In the genomic region with DNA sequence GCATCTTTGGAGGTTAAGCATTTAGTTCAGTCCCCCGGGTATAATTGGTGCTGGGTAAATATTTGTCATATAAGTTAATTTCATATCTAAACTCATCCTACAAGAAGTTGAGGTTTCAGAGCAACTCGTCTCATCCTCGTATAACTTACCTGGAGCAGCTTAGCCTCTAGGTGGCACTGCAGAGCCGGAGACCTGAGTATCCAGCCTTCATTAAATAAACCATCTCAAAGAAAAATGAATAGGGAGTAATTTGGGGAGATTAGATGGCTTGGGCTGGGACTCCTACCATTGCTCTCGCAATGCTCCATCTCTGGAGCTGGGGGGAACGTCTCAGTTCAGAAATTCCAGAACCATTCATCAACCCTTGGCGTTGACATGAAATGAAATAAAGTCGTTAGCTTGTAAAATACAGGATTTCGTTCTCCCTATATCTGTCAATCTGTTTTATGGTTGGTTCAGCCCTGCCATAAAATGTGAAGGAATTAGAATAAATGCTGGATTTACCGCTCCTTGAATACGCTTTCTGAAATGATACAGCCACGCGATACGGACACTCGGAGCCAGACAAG, we compare ENCODE assay signal across 8 cellular contexts.
DNase-seq lines count a peak whose midpoint lies in the region; ATAC-seq, FAIRE-seq and TF ChIP-seq lines count a peak whose summit lies in the region.

No MANE protein-coding gene starts in this region.

- H2AFZ ChIP-seq in K562 (ENCODE audit: low read depth, low read length) = no peak overlapping the region
- H2AFZ ChIP-seq in neural cell (ENCODE audit: low read depth, low read length) = no peak overlapping the region

- WGBS in K562 (ENCODE audit: insufficient coverage, low coverage, missing lambda C conversion rate) = 12% methylated on average over 15 of the region's 15 CpGs

- TF ChIP-seq POLR2A in K562 (conservative IDR thresholded peaks at IDR 0.05) = no peak

- no peaks in the 10 kb centered on the region for H3F3A ChIP-seq in neural cell (ENCODE audit: insufficient read depth, low read length, poor library complexity, severe bottlenecking)

- no peaks in the 10 kb centered on the region for H3K4me1 ChIP-seq in K562 (replicated peaks in 1 of 2; ENCODE audit: control insufficient read depth in 2 of 2, insufficient read depth in 2 of 2, low read length in 2 of 2)
- no peaks in the 10 kb centered on the region for H3K4me1 ChIP-seq in effector memory CD4-positive, alpha-beta T cell (ENCODE audit: control insufficient read depth, insufficient read depth, low read length, poor library complexity, severe bottlenecking)

- TF ChIP-seq CTCF in AG09319 (IDR thresholded peaks at IDR 0.05; ENCODE audit: low read depth, low read length) (peak; percentile 29), GM12874 (IDR thresholded peaks at IDR 0.05; ENCODE audit: insufficient read depth, low read depth, low read length) (peak; percentile 53; the same call in 1 of the 2 replicates), K562 (IDR thresholded peaks at IDR 0.05 in 2 of 3, conservative IDR thresholded peaks at IDR 0.05 in 1 of 3; ENCODE audit: insufficient read depth in 2 of 3, low read depth in 1 of 3, low read length in 3 of 3) (peak; percentile 57 to 75 (median 64)), neural cell (IDR thresholded peaks at IDR 0.05; ENCODE audit: poor library complexity, severe bottlenecking) (peak; percentile 69)

- BruUV-seq in K562 (replicated peaks; lab: Mats Ljungman, UMichigan) = no TSS peak

- TF ChIP-seq EP300 in K562 (IDR thresholded peaks at IDR 0.05; ENCODE audit: low read length) = no peak
- no peak for TF ChIP-seq EP300 in neural cell (conservative IDR thresholded peaks at IDR 0.05; ENCODE audit: poor library complexity, severe bottlenecking)

- POLR2A ChIA-PET in K562 (lab: Yijun Ruan, JAX) = no interaction called here

- H3K4me3 ChIP-seq in K562 = no peak overlapping the region
- H3K4me3 ChIP-seq in neural cell (ENCODE audit: low read length) = no peak overlapping the region
- no peak overlapping the region for H3K4me3 ChIP-seq in effector memory CD4-positive, alpha-beta T cell (ENCODE audit: insufficient read depth, low read depth, low read length, poor library complexity, severe bottlenecking)

- no peak overlapping the region for H3K9ac ChIP-seq in K562 (ENCODE audit: insufficient read depth in 1 of 2, low read depth in 2 of 2, low read length in 2 of 2)
- no peak overlapping the region for H3K9ac ChIP-seq in neural cell (ENCODE audit: low read length)

- H4K20me1 ChIP-seq in K562 (replicated peaks; ENCODE audit: control insufficient read depth, insufficient read depth, low read length) (no peaks in the 10 kb centered on the region), neural cell (ENCODE audit: insufficient read depth) (no peaks in the 10 kb centered on the region)

- TF ChIP-seq RAD21 in K562 (CRISPR knock-in tag; conservative IDR thresholded peaks at IDR 0.05 in 1 of 2, IDR thresholded peaks at IDR 0.05 in 1 of 2) = peak in 1 of 2 experiments; percentile 30; a peak in 1 of 4 replicates
- TF ChIP-seq RAD21 in neural cell (conservative IDR thresholded peaks at IDR 0.05) = peak; percentile 53

- H3K79me2 ChIP-seq in K562 (ENCODE audit: control insufficient read depth, insufficient read depth, low read length) = no peaks in the 10 kb centered on the region
- no peaks in the 10 kb centered on the region for H3K79me2 ChIP-seq in neural cell (replicated peaks; ENCODE audit: insufficient read depth, low read length)

- peak; percentile 77 for ATAC-seq in K562
- ATAC-seq in HG03378 (IDR thresholded peaks at IDR 0.05; ENCODE audit: unreplicated experiment) = no peak

- no peaks in the 10 kb centered on the region for H3K9me1 ChIP-seq in K562 (ENCODE audit: control insufficient read depth, insufficient read depth, low read length)

- H3K27me3 ChIP-seq in K562 (ENCODE audit: control insufficient read depth in 2 of 2, insufficient read depth in 2 of 2, low read length in 2 of 2) = peaks cover 0 to 9% of the 10 kb centered on the region in 2 experiments; a peak in 2 of 5 replicates
- H3K27me3 ChIP-seq in neural cell (ENCODE audit: insufficient read depth, low read depth, low read length) = peaks cover 3% of the 10 kb centered on the region
- H3K27me3 ChIP-seq in effector memory CD4-positive, alpha-beta T cell (replicated peaks; ENCODE audit: control insufficient read depth, insufficient read depth, low read length, poor library complexity, severe bottlenecking) = no peaks in the 10 kb centered on the region

- H3K9me3 ChIP-seq in K562 (replicated peaks; ENCODE audit: control insufficient read depth, insufficient read depth, low read depth, low read length) (no peaks in the 10 kb centered on the region), neural cell (ENCODE audit: low read length) (no peaks in the 10 kb centered on the region)
- H3K9me3 ChIP-seq in effector memory CD4-positive, alpha-beta T cell (ENCODE audit: control insufficient read depth, low read length) = no peaks in the 10 kb centered on the region

- DNase-seq in AG09319 (ENCODE audit: extremely low read depth, low read depth) (no peak), NCI-H748 treated with DMSO at 0.1 percent for 48 hours (lab: John Stamatoyannopoulos, UW) (peak; percentile 39), K562 (ENCODE audit: extremely low read depth in 1 of 4, low spot score in 3 of 4) (peak; percentile 37 to 54 (median 44)), NCI-H128 (lab: John Stamatoyannopoulos, UW; ENCODE audit: unreplicated experiment) (no peak)
- no peak for DNase-seq in effector memory CD4-positive, alpha-beta T cell

- in situ Hi-C loops in K562 (cut with MboI) = loop anchor here (25.0 kb wide), 1 partner anchor 711 kb away; no protein-coding TSS in a partner anchor

- CTCF ChIA-PET in K562 (lab: Yijun Ruan, JAX; ENCODE audit: low intra/inter-chr PET ratio) = no interaction called here

- H3K27ac ChIP-seq in K562 (ENCODE audit: extremely low read depth, low read depth, low read length) = no peak overlapping the region
- H3K27ac ChIP-seq in neural cell (ENCODE audit: low read length) = no peak overlapping the region
- no peak overlapping the region for H3K27ac ChIP-seq in effector memory CD4-positive, alpha-beta T cell (ENCODE audit: insufficient read depth, low read length, poor library complexity, severe bottlenecking)

- H3K4me2 ChIP-seq in K562 (ENCODE audit: insufficient read depth, low read length) (no peak overlapping the region), neural cell (ENCODE audit: low read length) (no peak overlapping the region)

- H3K9me2 ChIP-seq in neural cell (ENCODE audit: insufficient read depth, low read length) = no peaks in the 10 kb centered on the region

- intact Hi-C loops in K562 (cut with micrococcal nuclease) = no loop called here

- H3K36me3 ChIP-seq in K562 (ENCODE audit: control insufficient read depth, insufficient read depth, low read length) (no peaks in the 10 kb centered on the region), neural cell (ENCODE audit: insufficient read depth, low read length) (no peaks in the 10 kb centered on the region)
- H3K36me3 ChIP-seq in effector memory CD4-positive, alpha-beta T cell (ENCODE audit: control insufficient read depth, insufficient read depth, low read length) = no peaks in the 10 kb centered on the region

- peak; percentile 40 for FAIRE-seq in K562 (lab: Jason Lieb, UNC)

TF ChIP-seq in K562, 482 proteins besides CTCF, POLR2A, EP300 and RAD21 (continues in another document):
- no peak for TF ChIP-seq SIRT6 (IDR thresholded peaks at IDR 0.05; ENCODE audit: low read depth, low read length)
- no peak for TF ChIP-seq ZNF778 (CRISPR knock-in tag; IDR thresholded peaks at IDR 0.05)
- no peak for TF ChIP-seq ZKSCAN8 (CRISPR knock-in tag; IDR thresholded peaks at IDR 0.05)
- TF ChIP-seq SRSF9 (IDR thresholded peaks at IDR 0.05; ENCODE audit: borderline replicate concordance, low read depth, low read length) = no peak
- TF ChIP-seq, protein P1, sequence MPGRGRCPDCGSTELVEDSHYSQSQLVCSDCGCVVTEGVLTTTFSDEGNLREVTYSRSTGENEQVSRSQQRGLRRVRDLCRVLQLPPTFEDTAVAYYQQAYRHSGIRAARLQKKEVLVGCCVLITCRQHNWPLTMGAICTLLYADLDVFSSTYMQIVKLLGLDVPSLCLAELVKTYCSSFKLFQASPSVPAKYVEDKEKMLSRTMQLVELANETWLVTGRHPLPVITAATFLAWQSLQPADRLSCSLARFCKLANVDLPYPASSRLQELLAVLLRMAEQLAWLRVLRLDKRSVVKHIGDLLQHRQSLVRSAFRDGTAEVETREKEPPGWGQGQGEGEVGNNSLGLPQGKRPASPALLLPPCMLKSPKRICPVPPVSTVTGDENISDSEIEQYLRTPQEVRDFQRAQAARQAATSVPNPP (IDR thresholded peaks at IDR 0.05; ENCODE audit: borderline replicate concordance, insufficient read depth, insufficient read length) = no peak

TF ChIP-seq in neural cell, 6 proteins besides CTCF, POLR2A, EP300 and RAD21:
- peak; percentile 49 for TF ChIP-seq SMC3 (conservative IDR thresholded peaks at IDR 0.05; ENCODE audit: poor library complexity)
- TF ChIP-seq EZH2 (IDR thresholded peaks at IDR 0.05; ENCODE audit: borderline replicate concordance, insufficient read depth, low read length, poor library complexity, severe bottlenecking) = no peak

Comparison
In these comparisons a context has a peak if more than half of its experiments do, and no peak if none do; other contexts are left out.
1. DNase-seq: peak in NCI-H748 treated with DMSO at 0.1 percent for 48 hours (single experiment) and K562 (4 of 4); none in AG09319 (single experiment), NCI-H128 (single experiment) and effector memory CD4-positive, alpha-beta T cell (0 of 3).
2. Peak in every context shown above with its lines, with median percentiles within 50 percentile points of each other: CTCF ChIP-seq.